ENCODE assay signal across 25 cellular contexts in genomic region chr2:101521497-101521896, GRCh38. TPM values are rescaled to one million over a fixed set of nuclear protein-coding genes. Genes with fewer than 3 reads are reported as not detected.
"Had no signal": no experiment of that assay in that cellular context is flagged by ENCODE, and none has a peak within 500 bp of the region (broad histone marks: within the 10 kb centered on the region; RNA-seq: fewer than 3 reads in every experiment).

No MANE protein-coding gene starts in this region.

- H3K9me3 ChIP-seq: mucosa of descending colon, stomach, transverse colon, uterus had no signal

- DNase-seq: activated CD8-positive, alpha-beta memory T cell treated with anti-CD3 and anti-CD28 coated beads, Interleukin-2, amount 50 U/mL, for 48 hours; activated effector memory CD4-positive, alpha-beta T cell treated with Interleukin-2 at 50 U/mL for 16 hours; activated naive CD4-positive, alpha-beta T cell treated with anti-CD3 and anti-CD28 coated beads for 36 hours; activated T-cell treated with anti-CD3 and anti-CD28 coated beads, Interleukin-2, amount 50 U/mL, for 48 hours; amygdala; cortex of kidney; effector CD4-positive, alpha-beta T cell; foreskin fibroblast; left colon; mesenchymal stem cell; mucosa of descending colon; nucleus accumbens; right cardiac atrium; stimulated activated CD4-positive, alpha-beta T cell treated with anti-CD3 and anti-CD28 coated beads, Interleukin-4, amount 100 ng/mL, for 4 hours; stomach; T-helper 9 cell; transverse colon; uterus had no signal

- H3K4me3 ChIP-seq: mucosa of descending colon, stomach, transverse colon, uterus had no signal

- H3K27me3 ChIP-seq: stomach, transverse colon, uterus had no signal

- H3K79me2 ChIP-seq: parathyroid adenoma had no signal

- ATAC-seq: left colon, mucosa of descending colon, right cardiac atrium, WTC11 had no signal

- H2AFZ ChIP-seq: parathyroid adenoma had no signal

- H3K27ac ChIP-seq: parathyroid adenoma, stomach, transverse colon, uterus had no signal

- H3K4me3 Mint-ChIP-seq: activated naive CD4-positive, alpha-beta T cell treated with anti-CD3 and anti-CD28 coated beads for 36 hours; WTC11 had no signal

- H3K36me3 ChIP-seq: stomach, transverse colon, uterus had no signal

- FAIRE-seq: bronchial epithelial cell, endometrium, keratinocyte had no signal

- H3K4me1 ChIP-seq: parathyroid adenoma, uterus had no signal

- H3K9ac ChIP-seq: parathyroid adenoma had no signal

- H3K27ac Mint-ChIP-seq: activated naive CD4-positive, alpha-beta T cell treated with anti-CD3 and anti-CD28 coated beads for 36 hours; WTC11 had no signal

RNA-seq across cellular contexts. Expression of gene RFX8, which starts 46.6 kb away (rescaled TPM):
- total RNA-seq: bronchial epithelial cell, epithelial cell of proximal tubule, left colon, mucosa of descending colon, transverse colon had no signal
- polyA plus RNA-seq: neural cell had no signal
